8 cellular contexts compared by ENCODE assay signal in the genomic region with DNA sequence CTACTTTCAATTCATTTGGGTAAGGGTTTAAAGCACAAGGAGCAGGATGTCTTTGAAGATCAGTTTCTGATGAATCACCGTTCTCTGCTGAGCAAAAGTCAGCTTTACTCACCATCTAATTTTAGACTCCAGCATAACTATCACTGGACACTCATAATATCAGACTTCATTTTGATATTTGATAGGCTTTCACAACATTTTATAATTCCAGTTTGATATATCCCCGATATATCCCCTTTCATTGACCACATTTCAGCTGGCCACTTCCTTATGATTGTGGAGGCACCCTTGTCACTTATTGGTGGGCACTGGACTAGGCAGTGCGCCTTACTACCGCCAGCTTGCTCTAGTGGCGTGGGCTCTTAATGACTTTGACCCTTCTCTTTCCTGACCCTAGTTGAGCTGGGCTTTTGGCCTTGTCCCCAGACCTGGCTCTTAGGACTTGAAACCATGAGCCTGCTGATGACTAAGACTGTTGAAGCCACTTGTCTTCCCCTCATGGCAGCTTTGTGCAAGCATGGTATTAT. TPM values are rescaled to one million over a fixed set of nuclear protein-coding genes. Genes with fewer than 3 reads are reported as not detected.
DNase-seq lines count a peak whose midpoint lies in the region; ATAC-seq, FAIRE-seq and TF ChIP-seq lines count a peak whose summit lies in the region.

No MANE protein-coding gene starts in this region.

- no peaks in the 10 kb centered on the region for H3K27me3 ChIP-seq in MG63
- H3K27me3 ChIP-seq in pancreas: no peaks in the 10 kb centered on the region
- H3K27me3 ChIP-seq in H7 (ENCODE audit: control insufficient read depth, insufficient read depth, low read length): no peaks in the 10 kb centered on the region

- H3K9me3 ChIP-seq in MG63: no peaks in the 10 kb centered on the region
- H3K9me3 ChIP-seq in pancreas: no peaks in the 10 kb centered on the region

- H3K4me3 ChIP-seq in MG63: no peak overlapping the region
- no peak overlapping the region for H3K4me3 ChIP-seq in coronary artery
- no peak overlapping the region for H3K4me3 ChIP-seq in pancreas
- H3K4me3 ChIP-seq in H7 (ENCODE audit: insufficient read depth, low read depth, low read length): no peak overlapping the region

- no peaks in the 10 kb centered on the region for H3K36me3 ChIP-seq in MG63
- no peaks in the 10 kb centered on the region for H3K36me3 ChIP-seq in pancreas
- no peaks in the 10 kb centered on the region for H3K36me3 ChIP-seq in H7 (replicated peaks; ENCODE audit: control insufficient read depth, insufficient read depth, low read length)

- 91 to 92% methylated on average over 5 of the region's 5 CpGs for WGBS in pancreas, 2 donors

- H3K27ac ChIP-seq in coronary artery: peak overlapping the region; percentile 46 to 53
- H3K27ac ChIP-seq in pancreas: peak overlapping the region in 3 of 4 donors; percentile 17 to 89 (median 82)
- H3K27ac ChIP-seq in caudate nucleus (ENCODE audit: low read depth, low read length): no peak overlapping the region

- ATAC-seq in pancreas: no peak
- ATAC-seq in GM19035 (IDR thresholded peaks at IDR 0.05; ENCODE audit: unreplicated experiment): no peak

- no peak for FAIRE-seq in pancreas (lab: Jason Lieb, UNC)

- TF ChIP-seq CTCF in GM10266 (IDR thresholded peaks at IDR 0.05; ENCODE audit: control insufficient read depth, insufficient read depth, low read depth, missing control alignments) (no peak), coronary artery (IDR thresholded peaks at IDR 0.05) (no peak), pancreas (IDR thresholded peaks at IDR 0.05) (no peak)

- peaks cover 52 to 63% (median 58%) of the 10 kb centered on the region in 3 donors for H3K4me1 ChIP-seq in pancreas

- DNase-seq in GM10266 (ENCODE audit: extremely low spot score): peak; percentile 32
- DNase-seq in MG63: peak; percentile 77
- DNase-seq in coronary artery (ENCODE audit: low spot score): no peak
- DNase-seq in pancreas: no peak
- no peak for DNase-seq in activated CD8-positive, alpha-beta memory T cell treated with anti-CD3 and anti-CD28 coated beads, Interleukin-2, amount 50 U/mL, for 48 hours
- no peak for DNase-seq in caudate nucleus (lab: John Stamatoyannopoulos, UW)
- DNase-seq in H7: no peak

- intact Hi-C loops in pancreas (cut with DNase I): no loop called here

RNA-seq across cellular contexts. Expression of a gene that starts 46.8 kb away (rescaled TPM):
- total RNA-seq in MG63 (2014; rRNA removed; shearing (Covaris generic); ENCODE audit: low replicate concordance): 12.9 and 29.4 TPM in 2 replicates
- total RNA-seq in pancreas: 10 to 100 TPM; 30.2 to 66.2 (median 44.9) TPM
- polyA plus RNA-seq in pancreas: 100 to 1,000 TPM in 1 of 2 donors, 10 to 100 TPM in 1; 80.6 to 185 TPM
- 55.5 and 61.1 TPM in 2 replicates for total RNA-seq in H7 (2014; rRNA removed; shearing (Covaris generic))

Comparison
In these comparisons a context has a peak if more than half of its experiments do, and no peak if none do; other contexts are left out.
1. DNase-seq: peak in GM10266 (single experiment) and MG63 (single experiment); none in coronary artery (single experiment), pancreas (0 of 6), activated CD8-positive, alpha-beta memory T cell treated with anti-CD3 and anti-CD28 coated beads, Interleukin-2, amount 50 U/mL, for 48 hours (single experiment), caudate nucleus (0 of 61) and H7 (single experiment).